In genomic region chr15:78989701-78990248, GRCh38 we compare ENCODE assay signal across 28 cellular contexts. TPM values are rescaled to one million over a fixed set of nuclear protein-coding genes. Genes with fewer than 3 reads are reported as not detected.
DNase-seq lines count a peak whose midpoint lies in the region; ATAC-seq, FAIRE-seq and TF ChIP-seq lines count a peak whose summit lies in the region.
"Had no signal": no experiment of that assay in that cellular context is flagged by ENCODE, and none has a peak within 500 bp of the region (broad histone marks: within the 10 kb centered on the region; RNA-seq: fewer than 3 reads in every experiment).

No MANE protein-coding gene starts in this region.

- no peaks in the 10 kb centered on the region for H3K36me3 ChIP-seq in keratinocyte (ENCODE audit: control insufficient read depth in 2 of 2, extremely low read depth in 1 of 2, insufficient read depth in 2 of 2, low read length in 2 of 2)
- no peaks in the 10 kb centered on the region for H3K36me3 ChIP-seq in rectal smooth muscle tissue (ENCODE audit: control insufficient read depth, insufficient read depth, low read length)
- H3K36me3 ChIP-seq: BE2C, left ventricle myocardium inferior had no signal

- H3K4me3 ChIP-seq in keratinocyte (ENCODE audit: control insufficient read depth in 2 of 3, extremely low read depth in 1 of 3, insufficient read depth in 2 of 3, low read depth in 1 of 3, low read length in 3 of 3) (no peak overlapping the region), rectal smooth muscle tissue (ENCODE audit: low read length) (no peak overlapping the region)
- H3K4me3 ChIP-seq: left ventricle myocardium inferior had no signal

- H2AFZ ChIP-seq in keratinocyte (ENCODE audit: control insufficient read depth, low read length), result no peak overlapping the region

- no peak for FAIRE-seq in keratinocyte (lab: Jason Lieb, UNC)
- FAIRE-seq: D721Med, G401.6, GM19239, H1, HTR-8/SVneo, TTC549 had no signal

- H3K27ac ChIP-seq in keratinocyte (ENCODE audit: control insufficient read depth, insufficient read depth, low read length) (peak overlapping the region; percentile 75), rectal smooth muscle tissue (ENCODE audit: low read depth, low read length) (peak overlapping the region; percentile 27)
- H3K27ac ChIP-seq: 22Rv1, left ventricle myocardium inferior had no signal

- H3K27me3 ChIP-seq in keratinocyte (ENCODE audit: control insufficient read depth, extremely low read depth, insufficient read depth, low read length) (no peaks in the 10 kb centered on the region), rectal smooth muscle tissue (ENCODE audit: control insufficient read depth, insufficient read depth, low read length) (no peaks in the 10 kb centered on the region)
- H3K27me3 ChIP-seq: BE2C had no signal

- H3K4me2 ChIP-seq in keratinocyte (ENCODE audit: control insufficient read depth, extremely low read depth, insufficient read depth, low read depth, low read length), result no peak overlapping the region

- no peaks in the 10 kb centered on the region for H3K79me2 ChIP-seq in keratinocyte (ENCODE audit: control insufficient read depth, insufficient read depth, low read length)

- no peaks in the 10 kb centered on the region for H4K20me1 ChIP-seq in keratinocyte (ENCODE audit: control insufficient read depth, extremely low read depth, insufficient read depth, low read length)

- no peak for ATAC-seq in GM21825 (IDR thresholded peaks at IDR 0.05; ENCODE audit: unreplicated experiment)
- ATAC-seq: naive thymus-derived CD8-positive, alpha-beta T cell had no signal

- TF ChIP-seq CTCF in keratinocyte (optimal IDR thresholded peaks at IDR 0.05 in 1 of 3, IDR thresholded peaks at IDR 0.05 in 1 of 3, conservative IDR thresholded peaks at IDR 0.05 in 1 of 3; ENCODE audit: extremely low read depth in 1 of 3, insufficient read depth in 2 of 3, low read length in 3 of 3), result no peak

- dilution Hi-C loops in keratinocyte (cut with MboI; ENCODE audit: extremely low pct_ligation_motif_present, low sequenced_read_pairs), result no loop called here

- no peaks in the 10 kb centered on the region for H3K9me1 ChIP-seq in keratinocyte (ENCODE audit: control insufficient read depth, extremely low read depth, insufficient read depth, low read length)

- H3K4me1 ChIP-seq in keratinocyte (ENCODE audit: control insufficient read depth, extremely low read depth, insufficient read depth, low read length) (peaks cover 24% of the 10 kb centered on the region), rectal smooth muscle tissue (ENCODE audit: control insufficient read depth, insufficient read depth, low read length) (peaks cover 10% of the 10 kb centered on the region)

- no peaks in the 10 kb centered on the region for H3K9me3 ChIP-seq in keratinocyte (ENCODE audit: control insufficient read depth, low read depth, low read length)
- H3K9me3 ChIP-seq: BE2C, left ventricle myocardium inferior had no signal

- H3K9ac ChIP-seq in keratinocyte (ENCODE audit: control insufficient read depth, extremely low read depth, insufficient read depth, low read length), result no peak overlapping the region
- no peak overlapping the region for H3K9ac ChIP-seq in rectal smooth muscle tissue (ENCODE audit: low read length)

- DNase-seq in DMS79 treated with DMSO at 0.1 percent for 48 hours (lab: John Stamatoyannopoulos, UW) (peak; percentile 19), DMS79 (lab: John Stamatoyannopoulos, UW) (no peak), keratinocyte (ENCODE audit: low read depth, low spot score) (no peak), COLO668 (lab: John Stamatoyannopoulos, UW; ENCODE audit: unreplicated experiment) (no peak)
- DNase-seq in NK-92 treated with Interleukin-12 subunit alpha and Interleukin-12 subunit beta, amount 100 ng/mL, for 24 hours (lab: John Stamatoyannopoulos, UW), result no peak
- no peak for DNase-seq in activated CD4-positive, alpha-beta T cell treated with anti-CD3 and anti-CD28 coated beads, Interleukin-2, amount 50 U/mL, for 4 hours
- DNase-seq: activated CD4-positive, alpha-beta T cell treated with anti-CD3 and anti-CD28 coated beads, Interleukin-2, amount 10 ng/mL, durations not matched to agents 7 days and 5 days; activated CD8-positive, alpha-beta memory T cell treated with anti-CD3 and anti-CD28 coated beads, Interleukin-2, amount 50 U/mL, for 48 hours; activated effector memory CD4-positive, alpha-beta T cell treated with Interleukin-2 at 50 U/mL for 16 hours; BE2C; caudate nucleus; effector CD4-positive, alpha-beta T cell; glutamatergic neuron; Kasumi-1; left ventricle myocardium inferior; naive thymus-derived CD8-positive, alpha-beta T cell; NCI-H2107; NCI-H510A treated with DMSO at 0.1 percent for 48 hours; stimulated activated CD8-positive, alpha-beta memory T cell treated with anti-CD3 and anti-CD28 coated beads, Interleukin-4, amount 100 ng/mL, for 48 hours had no signal

RNA-seq across cellular contexts. Expression of gene CTSH, which starts 44.9 kb away (rescaled TPM):
- polyA plus RNA-seq in keratinocyte, result 23.0 to 38.4 TPM (median 26.6 TPM) in 3 replicates
- 19.2 TPM for polyA plus RNA-seq in keratinocyte (2011; ENCODE audit: low read depth)
- 16.9 and 21.8 TPM in 2 replicates for polyA plus RNA-seq in keratinocyte (2011; cell fraction: cytosol; rRNA removed)
- polyA plus RNA-seq in keratinocyte (2011; cell fraction: nucleus; rRNA removed), result 21.7 and 25.2 TPM in 2 replicates
- 19.7 and 38.2 TPM in 2 replicates for polyA plus RNA-seq in keratinocyte (2012; ENCODE audit: low replicate concordance)
- 3.8 to 12.0 TPM (median 11.4 TPM) in 3 replicates for polyA minus RNA-seq in keratinocyte
- 6.3 TPM for polyA minus RNA-seq in keratinocyte (2011; cell fraction: cytosol; rRNA and poly(A)+ RNA removed)
- polyA minus RNA-seq in keratinocyte (2011; cell fraction: nucleus; rRNA and poly(A)+ RNA removed), result 11.0 and 12.3 TPM in 2 replicates
